ENCODE assay signal across 37 cellular contexts in genomic region chr21:17745086-17745485, GRCh38.
"Had no signal": no experiment of that assay in that cellular context is flagged by ENCODE, and none has a peak within 500 bp of the region (broad histone marks: within the 10 kb centered on the region; RNA-seq: fewer than 3 reads in every experiment).

No MANE protein-coding gene starts in this region.

- H3K27me3 Mint-ChIP-seq: activated naive CD8-positive, alpha-beta T cell; activated naive CD8-positive, alpha-beta T cell treated with anti-CD3 and anti-CD28 coated beads for 36 hours; activated naive CD8-positive, alpha-beta T cell treated with anti-CD3 and anti-CD28 coated beads, Interleukin-2, amount 10 ng/mL, durations not matched to agents 7 days and 5 days; activated naive CD8-positive, alpha-beta T cell treated with anti-CD3 and anti-CD28 coated beads, Interleukin-2, amount 50 U/mL, for 24 hours; activated T-cell treated with anti-CD3 and anti-CD28 coated beads, Interleukin-2, amount 50 U/mL, for 24 hours; activated T-helper 17 cell treated with anti-CD3 and anti-CD28 coated beads, Interleukin-2, amount 50 U/mL, for 72 hours; brain; central memory CD8-positive, alpha-beta T cell had no signal

- H3K4me1 ChIP-seq: adrenal gland, ascending aorta, body of pancreas, breast epithelium had no signal

- ATAC-seq: activated naive CD4-positive, alpha-beta T cell treated with anti-CD3 and anti-CD28 coated beads, Interleukin-2, amount 50 U/mL, for 72 hours; activated naive CD8-positive, alpha-beta T cell treated with anti-CD3 and anti-CD28 coated beads, Interleukin-2, amount 50 U/mL, for 24 hours; activated T-cell treated with anti-CD3 and anti-CD28 coated beads, Interleukin-2, amount 50 U/mL, for 4 hours; activated T-cell treated with anti-CD3 and anti-CD28 coated beads, Interleukin-2, amount 50 U/mL, for 72 hours; activated T-helper 17 cell treated with anti-CD3 and anti-CD28 coated beads, Interleukin-2, amount 50 U/mL, for 72 hours; body of pancreas had no signal

- H3K4me1 Mint-ChIP-seq: brain; central memory CD8-positive, alpha-beta T cell had no signal

- H3K36me3 ChIP-seq: adrenal gland, ascending aorta, brain microvascular endothelial cell, breast epithelium, cardiac muscle cell had no signal

- H3K27ac ChIP-seq: adrenal gland, ascending aorta, body of pancreas, brain microvascular endothelial cell, breast epithelium, cardiac muscle cell had no signal

- H3K4me3 Mint-ChIP-seq: activated naive CD4-positive, alpha-beta T cell treated with anti-CD3 and anti-CD28 coated beads for 36 hours; activated naive CD8-positive, alpha-beta T cell; activated naive CD8-positive, alpha-beta T cell treated with anti-CD3 and anti-CD28 coated beads for 36 hours; activated naive CD8-positive, alpha-beta T cell treated with anti-CD3 and anti-CD28 coated beads, Interleukin-2, amount 10 ng/mL, durations not matched to agents 7 days and 5 days; activated naive CD8-positive, alpha-beta T cell treated with anti-CD3 and anti-CD28 coated beads, Interleukin-2, amount 50 U/mL, for 24 hours; activated T-cell treated with anti-CD3 and anti-CD28 coated beads, Interleukin-2, amount 50 U/mL, for 24 hours; activated T-cell treated with anti-CD3 and anti-CD28 coated beads, Interleukin-2, amount 50 U/mL, for 4 hours; activated T-cell treated with anti-CD3 and anti-CD28 coated beads, Interleukin-2, amount 50 U/mL, for 72 hours; activated T-helper 1 cell treated with anti-CD3 and anti-CD28 coated beads, Interleukin-12 subunit alpha, Interleukin-12 subunit beta, Interleukin-2, Interleukin-4 antibody, amounts not matched to agents 30 ng/mL and 10 ng/mL and 1 ng/mL, durations not matched to agents 14 hours and 24 hours and 36 hours; activated T-helper 17 cell treated with anti-CD3 and anti-CD28 coated beads, Interleukin-2, amount 50 U/mL, for 72 hours; brain; central memory CD8-positive, alpha-beta T cell had no signal

- H3K27me3 ChIP-seq: adrenal gland, ascending aorta, body of pancreas, brain microvascular endothelial cell, breast epithelium, cardiac muscle cell had no signal

- H3K36me3 Mint-ChIP-seq: activated naive CD8-positive, alpha-beta T cell; brain had no signal

- DNase-seq: activated effector memory CD4-positive, alpha-beta T cell treated with anti-CD3 and anti-CD28 coated beads, Interleukin-2, amount 50 U/mL, for 16 hours; activated effector memory CD4-positive, alpha-beta T cell treated with Interleukin-2 at 50 U/mL for 16 hours; activated gamma-delta T cell; activated gamma-delta T cell treated with Interleukin-2 at 50 U/mL for 16 hours; activated naive CD4-positive, alpha-beta T cell; activated naive CD4-positive, alpha-beta T cell treated with anti-CD3 and anti-CD28 coated beads for 36 hours; activated naive CD4-positive, alpha-beta T cell treated with anti-CD3 and anti-CD28 coated beads, Interleukin-2, amount 50 U/mL, for 16 hours; activated naive CD4-positive, alpha-beta T cell treated with Interleukin-2 at 50 U/mL for 16 hours; activated naive CD8-positive, alpha-beta T cell treated with anti-CD3 and anti-CD28 coated beads for 36 hours; activated naive CD8-positive, alpha-beta T cell treated with anti-CD3 and anti-CD28 coated beads, Interleukin-2, amount 10 ng/mL, durations not matched to agents 7 days and 5 days; activated naive CD8-positive, alpha-beta T cell treated with anti-CD3 and anti-CD28 coated beads, Interleukin-2, amount 50 U/mL, for 24 hours; activated T-cell treated with anti-CD3 and anti-CD28 coated beads for 4 hours; activated T-cell treated with anti-CD3 and anti-CD28 coated beads, Interleukin-2, amount 50 U/mL, for 1 hour; activated T-cell treated with anti-CD3 and anti-CD28 coated beads, Interleukin-2, amount 50 U/mL, for 24 hours; activated T-cell treated with anti-CD3 and anti-CD28 coated beads, Interleukin-2, amount 50 U/mL, for 4 hours; activated T-cell treated with anti-CD3 and anti-CD28 coated beads, Interleukin-2, amount 50 U/mL, for 48 hours; activated T-cell treated with anti-CD3 and anti-CD28 coated beads, Interleukin-2, amount 50 U/mL, for 72 hours; adrenal gland; amniotic stem cell; amygdala; anterior cingulate cortex; aorta; body of pancreas; brain microvascular endothelial cell; caudate nucleus; central memory CD4-positive, alpha-beta T cell; cerebellar nuclear complex had no signal

- H3K4me3 ChIP-seq: adrenal gland, ascending aorta, body of pancreas, breast epithelium, cardiac muscle cell had no signal

- H3K9me3 Mint-ChIP-seq: activated T-helper 17 cell treated with anti-CD3 and anti-CD28 coated beads, Interleukin-2, amount 50 U/mL, for 72 hours; central memory CD8-positive, alpha-beta T cell had no signal

- H3K27ac Mint-ChIP-seq: activated naive CD4-positive, alpha-beta T cell treated with anti-CD3 and anti-CD28 coated beads for 36 hours; activated naive CD4-positive, alpha-beta T cell treated with anti-CD3 and anti-CD28 coated beads, Interleukin-2, amount 50 U/mL, for 72 hours; activated naive CD8-positive, alpha-beta T cell; activated naive CD8-positive, alpha-beta T cell treated with anti-CD3 and anti-CD28 coated beads for 36 hours; activated naive CD8-positive, alpha-beta T cell treated with anti-CD3 and anti-CD28 coated beads, Interleukin-2, amount 10 ng/mL, durations not matched to agents 7 days and 5 days; activated naive CD8-positive, alpha-beta T cell treated with anti-CD3 and anti-CD28 coated beads, Interleukin-2, amount 50 U/mL, for 24 hours; activated T-cell treated with anti-CD3 and anti-CD28 coated beads, Interleukin-2, amount 50 U/mL, for 24 hours; activated T-cell treated with anti-CD3 and anti-CD28 coated beads, Interleukin-2, amount 50 U/mL, for 72 hours; activated T-helper 1 cell treated with anti-CD3 and anti-CD28 coated beads, Interleukin-12 subunit alpha, Interleukin-12 subunit beta, Interleukin-2, Interleukin-4 antibody, amounts not matched to agents 30 ng/mL and 10 ng/mL and 1 ng/mL, durations not matched to agents 14 hours and 24 hours and 36 hours; activated T-helper 17 cell treated with anti-CD3 and anti-CD28 coated beads, Interleukin-2, amount 50 U/mL, for 72 hours; activated T-helper 2 cell treated with anti-CD3 and anti-CD28 coated beads, Interferon-gamma antibody, Interleukin-2, Interleukin-4, amounts not matched to agents 10 μg/mL and 5 μg/mL and 100 μg/mL, durations not matched to agents 14 hours and 24 hours and 36 hours; brain had no signal

- H3K9me3 ChIP-seq: adrenal gland, ascending aorta, body of pancreas had no signal
